ENCODE assay signal across 30 cellular contexts in the genomic region with DNA sequence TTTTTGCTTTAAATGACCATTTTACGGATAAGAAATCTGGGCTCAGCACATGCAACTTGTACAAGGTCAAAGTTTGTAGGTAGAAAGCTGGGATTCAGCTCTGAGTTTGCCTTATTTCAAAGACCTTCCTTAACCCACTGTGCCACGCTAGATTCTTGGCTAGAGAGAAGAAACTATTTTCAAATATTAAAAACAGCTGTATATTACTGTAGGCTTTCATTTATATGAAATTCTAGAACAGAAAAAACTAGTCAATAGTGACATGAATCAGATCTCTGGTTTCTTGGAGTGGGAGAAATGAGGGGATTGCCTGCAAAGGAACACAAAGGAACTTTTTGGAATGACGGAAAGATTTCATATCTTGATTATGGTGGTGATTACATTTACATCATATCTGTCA.
"Had no signal": no experiment of that assay in that cellular context is flagged by ENCODE, and none has a peak within 500 bp of the region (broad histone marks: within the 10 kb centered on the region; RNA-seq: fewer than 3 reads in every experiment).

No MANE protein-coding gene starts in this region.

- H3K9me3 Mint-ChIP-seq: activated CD4-positive, alpha-beta memory T cell treated with anti-CD3 and anti-CD28 coated beads for 36 hours; activated naive CD4-positive, alpha-beta T cell treated with anti-CD3 and anti-CD28 coated beads, Interleukin-2, amount 10 ng/mL, durations not matched to agents 7 days and 5 days; activated naive CD4-positive, alpha-beta T cell treated with anti-CD3 and anti-CD28 coated beads, Interleukin-2, amount 50 U/mL, for 72 hours; activated naive CD8-positive, alpha-beta T cell treated with anti-CD3 and anti-CD28 coated beads, Interleukin-2, amount 10 ng/mL, durations not matched to agents 7 days and 5 days; activated T-cell treated with anti-CD3 and anti-CD28 coated beads, Interleukin-2, amount 50 U/mL, for 72 hours; central memory CD8-positive, alpha-beta T cell had no signal

- H3K27ac Mint-ChIP-seq: activated CD4-positive, alpha-beta memory T cell treated with anti-CD3 and anti-CD28 coated beads for 36 hours; activated CD4-positive, alpha-beta T cell treated with anti-CD3 and anti-CD28 coated beads for 36 hours; activated CD4-positive, alpha-beta T cell treated with anti-CD3 and anti-CD28 coated beads, Interleukin-2, amount 10 ng/mL, durations not matched to agents 24 days and 14 days; activated CD8-positive, alpha-beta memory T cell treated with anti-CD3 and anti-CD28 coated beads, Interleukin-2, amount 10 ng/mL, durations not matched to agents 7 days and 5 days; activated CD8-positive, alpha-beta T cell treated with anti-CD3 and anti-CD28 coated beads, Interleukin-2, amount 10 ng/mL, durations not matched to agents 7 days and 5 days; activated naive CD4-positive, alpha-beta T cell treated with anti-CD3 and anti-CD28 coated beads, Interleukin-2, amount 10 ng/mL, durations not matched to agents 7 days and 5 days; activated naive CD4-positive, alpha-beta T cell treated with anti-CD3 and anti-CD28 coated beads, Interleukin-2, amount 50 U/mL, for 72 hours; activated naive CD8-positive, alpha-beta T cell treated with anti-CD3 and anti-CD28 coated beads, Interleukin-2, amount 10 ng/mL, durations not matched to agents 7 days and 5 days; activated T-cell treated with anti-CD3 and anti-CD28 coated beads, Interleukin-2, amount 50 U/mL, for 72 hours; dendritic cell treated with granulocyte-macrophage colony-stimulating factor and Interleukin-4, amounts not matched to agents 40 ng/mL and 50 ng/mL, for 4 days; endodermal cell had no signal

- ATAC-seq: activated CD4-positive, alpha-beta T cell treated with anti-CD3 and anti-CD28 coated beads for 36 hours; activated CD8-positive, alpha-beta memory T cell treated with anti-CD3 and anti-CD28 coated beads, Interleukin-2, amount 10 ng/mL, durations not matched to agents 7 days and 5 days; activated CD8-positive, alpha-beta T cell treated with anti-CD3 and anti-CD28 coated beads, Interleukin-2, amount 10 ng/mL, durations not matched to agents 7 days and 5 days; activated naive CD4-positive, alpha-beta T cell treated with anti-CD3 and anti-CD28 coated beads, Interleukin-2, amount 50 U/mL, for 72 hours; activated T-cell treated with anti-CD3 and anti-CD28 coated beads, Interleukin-2, amount 50 U/mL, for 72 hours; esophagus mucosa; foreskin keratinocyte; gastrocnemius medialis; heart left ventricle had no signal

- H3K27me3 Mint-ChIP-seq: activated CD4-positive, alpha-beta memory T cell treated with anti-CD3 and anti-CD28 coated beads for 36 hours; activated CD4-positive, alpha-beta T cell treated with anti-CD3 and anti-CD28 coated beads for 36 hours; activated naive CD8-positive, alpha-beta T cell treated with anti-CD3 and anti-CD28 coated beads, Interleukin-2, amount 10 ng/mL, durations not matched to agents 7 days and 5 days; dendritic cell treated with granulocyte-macrophage colony-stimulating factor and Interleukin-4, amounts not matched to agents 40 ng/mL and 50 ng/mL, for 4 days had no signal

- H3K36me3 Mint-ChIP-seq: activated CD4-positive, alpha-beta memory T cell treated with anti-CD3 and anti-CD28 coated beads for 36 hours; activated CD8-positive, alpha-beta memory T cell treated with anti-CD3 and anti-CD28 coated beads, Interleukin-2, amount 10 ng/mL, durations not matched to agents 7 days and 5 days; activated naive CD4-positive, alpha-beta T cell treated with anti-CD3 and anti-CD28 coated beads, Interleukin-2, amount 10 ng/mL, durations not matched to agents 7 days and 5 days; activated naive CD4-positive, alpha-beta T cell treated with anti-CD3 and anti-CD28 coated beads, Interleukin-2, amount 50 U/mL, for 72 hours; activated naive CD8-positive, alpha-beta T cell treated with anti-CD3 and anti-CD28 coated beads, Interleukin-2, amount 10 ng/mL, durations not matched to agents 7 days and 5 days had no signal

- H3K4me3 Mint-ChIP-seq: activated CD4-positive, alpha-beta memory T cell treated with anti-CD3 and anti-CD28 coated beads for 36 hours; activated CD4-positive, alpha-beta T cell treated with anti-CD3 and anti-CD28 coated beads for 36 hours; activated CD4-positive, alpha-beta T cell treated with anti-CD3 and anti-CD28 coated beads, Interleukin-2, amount 10 ng/mL, durations not matched to agents 24 days and 14 days; activated CD8-positive, alpha-beta memory T cell treated with anti-CD3 and anti-CD28 coated beads, Interleukin-2, amount 10 ng/mL, durations not matched to agents 7 days and 5 days; activated CD8-positive, alpha-beta T cell treated with anti-CD3 and anti-CD28 coated beads, Interleukin-2, amount 10 ng/mL, durations not matched to agents 7 days and 5 days; activated naive CD4-positive, alpha-beta T cell treated with anti-CD3 and anti-CD28 coated beads, Interleukin-2, amount 10 ng/mL, durations not matched to agents 7 days and 5 days; activated naive CD8-positive, alpha-beta T cell treated with anti-CD3 and anti-CD28 coated beads, Interleukin-2, amount 10 ng/mL, durations not matched to agents 7 days and 5 days; activated T-cell treated with anti-CD3 and anti-CD28 coated beads, Interleukin-2, amount 50 U/mL, for 72 hours; central memory CD8-positive, alpha-beta T cell; dendritic cell treated with granulocyte-macrophage colony-stimulating factor and Interleukin-4, amounts not matched to agents 40 ng/mL and 50 ng/mL, for 4 days; endodermal cell had no signal

- H3K4me3 ChIP-seq: coronary artery, dorsolateral prefrontal cortex, gastrocnemius medialis, heart left ventricle had no signal

- H3K4me1 Mint-ChIP-seq: activated CD4-positive, alpha-beta T cell treated with anti-CD3 and anti-CD28 coated beads for 36 hours; activated CD4-positive, alpha-beta T cell treated with anti-CD3 and anti-CD28 coated beads, Interleukin-2, amount 10 ng/mL, durations not matched to agents 24 days and 14 days; activated CD8-positive, alpha-beta memory T cell treated with anti-CD3 and anti-CD28 coated beads, Interleukin-2, amount 10 ng/mL, durations not matched to agents 7 days and 5 days had no signal

- H3K36me3 ChIP-seq: brain microvascular endothelial cell, gastrocnemius medialis, heart left ventricle had no signal

- H3K27me3 ChIP-seq: brain microvascular endothelial cell, dorsolateral prefrontal cortex, foreskin keratinocyte, gastrocnemius medialis, heart left ventricle had no signal

- H3K27ac ChIP-seq: brain microvascular endothelial cell, coronary artery, dorsolateral prefrontal cortex, foreskin keratinocyte, gastrocnemius medialis, heart left ventricle had no signal

- H3K4me1 ChIP-seq: foreskin keratinocyte, gastrocnemius medialis had no signal

- H3K9me3 ChIP-seq: gastrocnemius medialis, heart left ventricle had no signal

- DNase-seq: activated CD4-positive, alpha-beta memory T cell treated with anti-CD3 and anti-CD28 coated beads for 36 hours; activated CD4-positive, alpha-beta T cell treated with anti-CD3 and anti-CD28 coated beads for 36 hours; activated CD4-positive, alpha-beta T cell treated with anti-CD3 and anti-CD28 coated beads, Interleukin-2, amount 10 ng/mL, durations not matched to agents 24 days and 14 days; activated CD4-positive, CD25-positive, alpha-beta regulatory T cell; activated CD4-positive, CD25-positive, alpha-beta regulatory T cell treated with anti-CD3 and anti-CD28 coated beads, Interleukin-2, amount 50 U/mL, for 72 hours; activated CD8-positive, alpha-beta memory T cell treated with anti-CD3 and anti-CD28 coated beads, Interleukin-2, amount 10 ng/mL, durations not matched to agents 7 days and 5 days; activated CD8-positive, alpha-beta memory T cell treated with anti-CD3 and anti-CD28 coated beads, Interleukin-2, amount 50 U/mL, for 4 hours; activated CD8-positive, alpha-beta T cell treated with anti-CD3 and anti-CD28 coated beads, Interleukin-2, amount 10 ng/mL, durations not matched to agents 7 days and 5 days; activated gamma-delta T cell; activated naive CD4-positive, alpha-beta T cell; activated naive CD4-positive, alpha-beta T cell treated with anti-CD3 and anti-CD28 coated beads, Interleukin-2, amount 10 ng/mL, durations not matched to agents 7 days and 5 days; activated naive CD8-positive, alpha-beta T cell treated with anti-CD3 and anti-CD28 coated beads, Interleukin-2, amount 10 ng/mL, durations not matched to agents 7 days and 5 days; activated T-cell treated with anti-CD3 and anti-CD28 coated beads, Interleukin-2, amount 50 U/mL, for 1 hour; activated T-cell treated with anti-CD3 and anti-CD28 coated beads, Interleukin-2, amount 50 U/mL, for 72 hours; amniotic stem cell; anterior cingulate cortex; brain microvascular endothelial cell; dorsolateral prefrontal cortex; effector memory CD4-positive, alpha-beta T cell; endodermal cell; foreskin keratinocyte; gastrocnemius medialis; glutamatergic neuron; heart left ventricle; T-helper 2 cell had no signal
